In the genomic region with DNA sequence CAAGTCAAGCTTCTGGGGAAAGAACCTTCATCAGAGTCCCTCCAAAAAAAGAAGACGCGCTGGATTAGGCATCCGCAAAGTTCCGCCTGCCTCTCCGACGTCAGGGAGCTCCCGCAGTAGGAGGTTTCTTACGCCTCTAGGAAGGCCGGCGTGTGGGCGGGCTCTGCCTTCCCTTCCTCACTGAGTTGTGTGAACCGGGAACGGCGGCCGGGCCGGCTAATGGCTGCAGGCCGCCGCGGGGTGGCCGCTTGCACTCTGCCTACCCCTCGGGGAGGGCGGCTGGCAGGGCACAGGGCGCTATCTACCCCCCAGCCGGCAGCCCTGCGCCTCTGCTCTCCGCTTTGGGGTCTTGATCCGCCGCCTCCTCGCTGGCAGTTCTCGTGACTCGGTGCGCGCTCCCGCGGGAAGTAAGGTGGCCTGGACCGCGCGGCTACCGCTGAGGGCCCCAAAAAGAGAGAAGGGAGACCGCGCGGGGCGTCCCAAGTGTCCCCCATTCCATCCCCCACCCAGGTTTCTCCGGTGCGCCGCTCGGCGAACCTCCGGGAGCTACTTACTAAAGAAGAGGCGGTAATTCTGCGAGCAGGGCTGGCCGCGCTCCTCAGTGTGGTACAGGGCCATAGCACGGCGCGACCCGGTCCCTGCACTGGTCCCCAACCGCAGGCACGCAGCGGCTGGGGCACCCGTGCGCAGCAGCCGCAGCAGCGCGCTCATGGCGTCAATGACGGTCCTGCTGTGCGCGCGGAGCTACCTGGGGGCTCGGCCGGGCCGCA, we compare ENCODE assay signal across 8 cellular contexts. TPM values are rescaled to one million over a fixed set of nuclear protein-coding genes. Genes with fewer than 3 reads are reported as not detected.
DNase-seq lines count a peak whose midpoint lies in the region; ATAC-seq and TF ChIP-seq lines count a peak whose summit lies in the region.

A gene (minus strand): TSS at position 723 of the 770 bp plus-strand sequence. CDS start 12 bp downstream, at position 711.

- H2AFZ ChIP-seq in trophoblast cell (ENCODE audit: insufficient read depth, low read length, poor library complexity) = peak within 1 kb of the TSS; percentile 68

- peak within 1 kb of the TSS; percentile 87 for H4K12ac ChIP-seq in trophoblast cell (ENCODE audit: low read depth, low read length)

- no peak within 1 kb of the TSS for H2AK5ac ChIP-seq in trophoblast cell (ENCODE audit: low read length)

- peak within 1 kb of the TSS; percentile 81 for H3K4me2 ChIP-seq in trophoblast cell (ENCODE audit: low read length)

- H3K4me1 ChIP-seq in adipocyte (ENCODE audit: control insufficient read depth, insufficient read depth, low read length) = peaks cover 27% of the 10 kb centered on the region
- H3K4me1 ChIP-seq in cardiac muscle cell (ENCODE audit: low read depth) = peaks cover 13% of the 10 kb centered on the region
- H3K4me1 ChIP-seq in trophoblast cell (ENCODE audit: control insufficient read depth in 1 of 2, insufficient read depth in 2 of 2, low read length in 2 of 2) = no peaks in the 10 kb centered on the region
- H3K4me1 ChIP-seq in tibial nerve = peaks cover 0 to 35% (median 16%) of the 10 kb centered on the region in 4 donors

- peak within 1 kb of the TSS; percentile 20 for H2BK120ac ChIP-seq in trophoblast cell (ENCODE audit: insufficient read depth, low read length, poor library complexity)

- H3K18ac ChIP-seq in trophoblast cell (ENCODE audit: low read length) = peak within 1 kb of the TSS; percentile 95

- no peak within 1 kb of the TSS for H2BK12ac ChIP-seq in trophoblast cell (ENCODE audit: low read length)

- H3K27me3 ChIP-seq in adipocyte (replicated peaks; ENCODE audit: control insufficient read depth, insufficient read depth, low read length) = no peaks in the 10 kb centered on the region
- H3K27me3 ChIP-seq in cardiac muscle cell = peaks cover 16% of the 10 kb centered on the region
- no peaks in the 10 kb centered on the region for H3K27me3 ChIP-seq in trophoblast cell (ENCODE audit: insufficient read depth, low read length)
- H3K27me3 ChIP-seq in tibial nerve = no peaks in the 10 kb centered on the region

- TF ChIP-seq POLR2A in NB4 (IDR thresholded peaks at IDR 0.05; ENCODE audit: extremely low read depth, insufficient read length) = peak; percentile 51
- TF ChIP-seq POLR2A in tibial nerve (IDR thresholded peaks at IDR 0.05) = peak; percentile 85

- H4K8ac ChIP-seq in trophoblast cell (ENCODE audit: low read depth, low read length) = peak within 1 kb of the TSS; percentile 93

- peak within 1 kb of the TSS; percentile 93 for H3K27ac ChIP-seq in cardiac muscle cell
- H3K27ac ChIP-seq in trophoblast cell (ENCODE audit: low read depth, low read length) = peak within 1 kb of the TSS; percentile 84
- H3K27ac ChIP-seq in tibial nerve = peak within 1 kb of the TSS; percentile 97 to 99 (median 99)

- peak; percentile 84 for ATAC-seq in HG02571 (IDR thresholded peaks at IDR 0.05; ENCODE audit: unreplicated experiment)

- H3K9me3 ChIP-seq in adipocyte (ENCODE audit: control insufficient read depth, low read length) (no peaks in the 10 kb centered on the region), cardiac muscle cell (ENCODE audit: low read depth) (no peaks in the 10 kb centered on the region), trophoblast cell (ENCODE audit: insufficient read depth, low read depth, low read length) (no peaks in the 10 kb centered on the region), tibial nerve (no peaks in the 10 kb centered on the region)

- peak within 1 kb of the TSS; percentile 73 for H4K91ac ChIP-seq in trophoblast cell (ENCODE audit: low read depth, low read length)

- TF ChIP-seq CTCF in GM12864 (IDR thresholded peaks at IDR 0.05; ENCODE audit: low read depth, low read length, missing control alignments) (no peak), NB4 (IDR thresholded peaks at IDR 0.05; ENCODE audit: low read depth, low read length) (no peak), cardiac muscle cell (IDR thresholded peaks at IDR 0.05; ENCODE audit: low read depth, low read length) (no peak), tibial nerve (IDR thresholded peaks at IDR 0.05) (peak in 2 of 5 experiments; percentile 88 to 90)

- peak within 1 kb of the TSS; percentile 92 for H3K14ac ChIP-seq in trophoblast cell (ENCODE audit: low read length)

- peak; percentile 3 to 90 for TF ChIP-seq EP300 in tibial nerve (IDR thresholded peaks at IDR 0.05)

- H2BK5ac ChIP-seq in trophoblast cell (ENCODE audit: low read depth, low read length, poor library complexity) = peak within 1 kb of the TSS; percentile 80

- H3K23ac ChIP-seq in trophoblast cell (ENCODE audit: low read length) = no peak within 1 kb of the TSS

- peaks cover 9% of the 10 kb centered on the region for H3K79me1 ChIP-seq in trophoblast cell (ENCODE audit: low read length)

- peak within 1 kb of the TSS; percentile 98 for H3K9ac ChIP-seq in adipocyte (ENCODE audit: low read length)
- H3K9ac ChIP-seq in trophoblast cell (ENCODE audit: low read length) = peak within 1 kb of the TSS; percentile 93

- no CpG with 5 or more reads among the region's 73 CpGs for WGBS in trophoblast cell (ENCODE audit: extremely low coverage, insufficient coverage, insufficient read length)
- WGBS in tibial nerve, 2 donors = 0% methylated on average over 51 to 52 of the region's 73 CpGs

- H3K4me3 ChIP-seq in GM12864 (ENCODE audit: low read depth, low read length) = peak within 1 kb of the TSS; percentile 72
- peak within 1 kb of the TSS; percentile 77 for H3K4me3 ChIP-seq in NB4 (ENCODE audit: low read depth, low read length)
- peak within 1 kb of the TSS; percentile 90 for H3K4me3 ChIP-seq in adipocyte (ENCODE audit: low read length)
- peak within 1 kb of the TSS; percentile 66 for H3K4me3 ChIP-seq in cardiac muscle cell
- peak within 1 kb of the TSS; percentile 96 for H3K4me3 ChIP-seq in trophoblast cell (ENCODE audit: low read depth, low read length)
- peak within 1 kb of the TSS; percentile 93 to 99 (median 96) for H3K4me3 ChIP-seq in tibial nerve

- peaks cover 9% of the 10 kb centered on the region for H3K79me2 ChIP-seq in trophoblast cell (ENCODE audit: control insufficient read depth, insufficient read depth, low read length, poor library complexity)

- peak within 1 kb of the TSS; percentile 90 for H3K4ac ChIP-seq in trophoblast cell (ENCODE audit: low read depth, low read length)

- H3K36me3 ChIP-seq in adipocyte (ENCODE audit: control insufficient read depth, insufficient read depth, low read length, severe bottlenecking) (no peaks in the 10 kb centered on the region), cardiac muscle cell (no peaks in the 10 kb centered on the region), trophoblast cell (ENCODE audit: control insufficient read depth in 1 of 2, insufficient read depth in 2 of 2, low read length in 2 of 2) (no peaks in the 10 kb centered on the region), tibial nerve (no peaks in the 10 kb centered on the region)

- peak; percentile 67 for DNase-seq in GM12864 (ENCODE audit: low read depth)
- DNase-seq in NB4 (ENCODE audit: low read depth) = peak; percentile 93
- peak; percentile 65 for DNase-seq in T follicular helper cell (ENCODE audit: low read depth)
- peak; percentile 94 for DNase-seq in adipocyte (ENCODE audit: low read depth)
- DNase-seq in cardiac muscle cell (ENCODE audit: low read depth in 1 of 2, low spot score in 1 of 2) = peak; percentile 94 to 96
- peak; percentile 88 to 90 for DNase-seq in trophoblast cell
- peak; percentile 76 to 81 for DNase-seq in tibial nerve (ENCODE audit: low spot score in 2 of 2)

RNA-seq across cellular contexts. Expression of the gene that starts here (rescaled TPM):
- total RNA-seq in cardiac muscle cell = 97.6 and 126 TPM in 2 replicates
- 127 and 130 TPM in 2 replicates for polyA plus RNA-seq in cardiac muscle cell
- 91.3 and 92.2 TPM in 2 replicates for polyA plus RNA-seq in trophoblast cell (2013)
- total RNA-seq in tibial nerve = 100 to 1,000 TPM in 1 of 4 donors, 10 to 100 TPM in 3; 69.9 to 106 (median 84.7) TPM

Comparison
In these comparisons a context has a peak if more than half of its experiments do, and no peak if none do; other contexts are left out.
1. Peak in every context shown above with its lines: DNase-seq, ATAC-seq, H3K4me3 ChIP-seq and H3K27ac ChIP-seq.